In the genomic region with DNA sequence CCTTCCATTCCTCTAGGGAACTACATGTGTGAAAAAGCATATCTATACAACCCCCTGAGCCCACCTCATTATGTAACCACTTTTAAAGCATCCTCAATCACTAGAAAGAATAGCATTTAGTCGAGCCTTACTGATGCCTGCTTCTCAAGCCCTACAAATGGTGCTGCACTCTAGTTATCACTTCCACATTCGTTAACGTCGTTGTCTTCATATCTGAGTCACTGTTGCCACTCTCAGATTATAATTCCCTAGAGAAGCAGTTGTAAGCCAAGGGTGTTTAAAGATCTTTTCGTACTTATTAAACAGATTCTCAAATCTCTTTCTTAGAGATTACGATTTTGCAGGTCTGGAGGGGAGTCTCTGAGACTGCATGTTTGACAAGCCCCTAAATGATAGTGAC, we compare ENCODE assay signal across 18 cellular contexts. TPM values are rescaled to one million over a fixed set of nuclear protein-coding genes. Genes with fewer than 3 reads are reported as not detected.
A peak's percentile ranks its signal among the peaks of the same experiment; 100 is the strongest.
DNase-seq lines count a peak whose midpoint lies in the region; ATAC-seq and TF ChIP-seq lines count a peak whose summit lies in the region.
"Had no signal": no experiment of that assay in that cellular context is flagged by ENCODE, and none has a peak within 500 bp of the region (broad histone marks: within the 10 kb centered on the region; RNA-seq: fewer than 3 reads in every experiment).

No MANE protein-coding gene starts in this region.

- H3K9me2 ChIP-seq in hepatocyte (replicated peaks; ENCODE audit: insufficient read depth): no peaks in the 10 kb centered on the region

- TF ChIP-seq EP300 in suprapubic skin (IDR thresholded peaks at IDR 0.05): no peak

- ATAC-seq in GM18498 (IDR thresholded peaks at IDR 0.05; ENCODE audit: unreplicated experiment) (peak; percentile 50), GM21367 (IDR thresholded peaks at IDR 0.05; ENCODE audit: unreplicated experiment) (peak; percentile 61), HG03064 (IDR thresholded peaks at IDR 0.05; ENCODE audit: low read depth, unreplicated experiment) (peak; percentile 71), GM21423 (IDR thresholded peaks at IDR 0.05; ENCODE audit: unreplicated experiment) (no peak)
- ATAC-seq: activated naive CD4-positive, alpha-beta T cell treated with anti-CD3 and anti-CD28 coated beads, Interleukin-2, amount 50 U/mL, for 72 hours; left colon; naive thymus-derived CD8-positive, alpha-beta T cell; stimulated activated naive CD8-positive, alpha-beta T cell treated with anti-CD3 and anti-CD28 coated beads, Interleukin-15, Interleukin-2, amounts not matched to agents 100 U/mL and 50 U/mL, for 24 hours had no signal

- no peak overlapping the region for H3K4me3 ChIP-seq in hepatocyte
- no peak overlapping the region for H3K4me3 ChIP-seq in Peyer's patch
- H3K4me3 ChIP-seq in suprapubic skin: no peak overlapping the region

- H3K36me3 ChIP-seq in hepatocyte (replicated peaks; ENCODE audit: insufficient read depth, low read depth): no peaks in the 10 kb centered on the region
- H3K36me3 ChIP-seq in Peyer's patch: peaks cover 0 to 77% (median 0%) of the 10 kb centered on the region in 3 donors
- peaks cover 3% of the 10 kb centered on the region for H3K36me3 ChIP-seq in suprapubic skin

- H4K20me1 ChIP-seq in hepatocyte (ENCODE audit: insufficient read depth, poor library complexity, severe bottlenecking): peaks cover 32% of the 10 kb centered on the region

- WGBS in hepatocyte (ENCODE audit: low lambda C conversion rate, missing lambda C conversion rate): 67% methylated on average over 6 of the region's 6 CpGs
- 76% methylated on average over 6 of the region's 6 CpGs for WGBS in suprapubic skin

- no peak for TF ChIP-seq CTCF in hepatocyte (IDR thresholded peaks at IDR 0.05; ENCODE audit: poor library complexity)
- TF ChIP-seq CTCF in Peyer's patch (IDR thresholded peaks at IDR 0.05): no peak
- no peak for TF ChIP-seq CTCF in suprapubic skin (IDR thresholded peaks at IDR 0.05)

- peaks cover 39% of the 10 kb centered on the region for H3K4me1 ChIP-seq in hepatocyte (ENCODE audit: insufficient read depth)
- peaks cover 0 to 25% (median 0%) of the 10 kb centered on the region in 4 donors for H3K4me1 ChIP-seq in Peyer's patch
- peaks cover 9% of the 10 kb centered on the region for H3K4me1 ChIP-seq in suprapubic skin

- H3K27me3 ChIP-seq in hepatocyte: no peaks in the 10 kb centered on the region
- H3K27me3 ChIP-seq in Peyer's patch: no peaks in the 10 kb centered on the region
- no peaks in the 10 kb centered on the region for H3K27me3 ChIP-seq in suprapubic skin

- H3K79me2 ChIP-seq in hepatocyte: peaks cover 89% of the 10 kb centered on the region

- H3K9me3 ChIP-seq in hepatocyte (ENCODE audit: low read depth) (no peaks in the 10 kb centered on the region), Peyer's patch (no peaks in the 10 kb centered on the region), suprapubic skin (no peaks in the 10 kb centered on the region)

- H3K4me2 ChIP-seq in hepatocyte: no peak overlapping the region

- peak overlapping the region; percentile 54 for H3K27ac ChIP-seq in hepatocyte
- H3K27ac ChIP-seq in Peyer's patch: no peak overlapping the region
- no peak overlapping the region for H3K27ac ChIP-seq in suprapubic skin
- no peak overlapping the region for H3K27ac ChIP-seq in caudate nucleus (ENCODE audit: low read depth, low read length)
- H3K27ac ChIP-seq: HL-60 had no signal

- H2AFZ ChIP-seq in hepatocyte: no peak overlapping the region

- TF ChIP-seq POLR2A in Peyer's patch (IDR thresholded peaks at IDR 0.05): no peak
- TF ChIP-seq POLR2A in suprapubic skin (IDR thresholded peaks at IDR 0.05): no peak

- DNase-seq in hepatocyte (ENCODE audit: low spot score) (no peak), Peyer's patch (no peak), suprapubic skin (ENCODE audit: low spot score in 2 of 2) (no peak), caudate nucleus (lab: John Stamatoyannopoulos, UW) (no peak)
- DNase-seq: central memory CD4-positive, alpha-beta T cell; DND-41; glutamatergic neuron; H7; left colon; naive thymus-derived CD8-positive, alpha-beta T cell; SIG-M5; stimulated activated naive CD8-positive, alpha-beta T cell treated with anti-CD3 and anti-CD28 coated beads, Interleukin-15, Interleukin-2, amounts not matched to agents 100 U/mL and 50 U/mL, for 24 hours had no signal

RNA-seq across cellular contexts. Expression of gene ATP1B1, which starts 16.5 kb away (rescaled TPM):
- total RNA-seq in hepatocyte (362 and 379 TPM in 2 replicates), Peyer's patch (100 to 1,000 TPM in 3 of 4 donors, 10 to 100 TPM in 1; 70.1 to 659 (median 499) TPM), suprapubic skin (100 to 1,000 TPM in 2 of 4 donors, 10 to 100 TPM in 2; 63.3 to 150 (median 108) TPM)
- 123 and 128 TPM in 2 replicates for polyA plus RNA-seq in hepatocyte
